In genomic region chr1:11567244-11568065, GRCh38 we compare ENCODE assay signal across 18 cellular contexts.
"Had no signal": no experiment of that assay in that cellular context is flagged by ENCODE, and none has a peak within 500 bp of the region (broad histone marks: within the 10 kb centered on the region; RNA-seq: fewer than 3 reads in every experiment).

No MANE protein-coding gene starts in this region.

- H3K36me3 ChIP-seq: lower lobe of right lung, stomach, vagina had no signal

- H3K4me3 ChIP-seq: body of pancreas, lower lobe of right lung, psoas muscle, skin epidermis, stomach, vagina had no signal

- DNase-seq: activated CD4-positive, alpha-beta T cell treated with anti-CD3 and anti-CD28 coated beads, Interleukin-2, amount 10 ng/mL, durations not matched to agents 7 days and 5 days; activated CD8-positive, alpha-beta memory T cell treated with anti-CD3 and anti-CD28 coated beads, Interleukin-2, amount 50 U/mL, for 4 hours; activated naive CD4-positive, alpha-beta T cell treated with anti-CD3 and anti-CD28 coated beads for 36 hours; activated T-cell treated with anti-CD3 and anti-CD28 coated beads, Interleukin-2, amount 50 U/mL, for 4 hours; body of pancreas; dermis blood vessel endothelial cell; effector memory CD8-positive, alpha-beta T cell; foreskin fibroblast; lower lobe of right lung; psoas muscle; right cardiac atrium; stimulated activated CD4-positive, alpha-beta T cell treated with anti-CD3 and anti-CD28 coated beads, Interleukin-4, amount 100 ng/mL, for 1 hour; stomach; trophoblast cell had no signal

- ATAC-seq: activated CD4-positive, CD25-positive, alpha-beta regulatory T cell treated with anti-CD3 and anti-CD28 coated beads, Interleukin-2, amount 50 U/mL, for 24 hours; activated T-cell treated with anti-CD3 and anti-CD28 coated beads, Interleukin-2, amount 50 U/mL, for 4 hours; body of pancreas; effector memory CD8-positive, alpha-beta T cell; lower lobe of right lung; psoas muscle; right cardiac atrium; stimulated activated effector memory CD8-positive, alpha-beta T cell treated with anti-CD3 and anti-CD28 coated beads, Interleukin-12 subunit alpha, Interleukin-12 subunit beta, amount 100 ng/mL, for 72 hours had no signal

- H3K4me1 ChIP-seq: body of pancreas, lower lobe of right lung, psoas muscle, stomach, vagina had no signal

- H3K9me3 ChIP-seq: body of pancreas, lower lobe of right lung, psoas muscle, stomach, vagina had no signal

- H3K27me3 ChIP-seq: body of pancreas, vagina had no signal

- H3K27ac ChIP-seq: body of pancreas, lower lobe of right lung, psoas muscle, skin epidermis, stomach, vagina had no signal
